ENCODE assay signal across 11 cellular contexts in genomic region chr1:111089638-111090037, GRCh38.
"Had no signal": no experiment of that assay in that cellular context is flagged by ENCODE, and none has a peak within 500 bp of the region (broad histone marks: within the 10 kb centered on the region; RNA-seq: fewer than 3 reads in every experiment).

No MANE protein-coding gene starts in this region.

- H3K27ac ChIP-seq: GM23248 had no signal

- H2AFZ ChIP-seq: GM23248, GM23338 had no signal

- ATAC-seq: GM23338, HCT116 had no signal

- DNase-seq: GM23248, GOT3, H7, H9, HCEC 1CT, HFFc6 had no signal

- H3K9ac ChIP-seq: GM23248 had no signal

- H3K4me1 ChIP-seq: HAP-1 had no signal

- H3K4me1 Mint-ChIP-seq: GM23338, H9 had no signal

- H3K9me3 ChIP-seq: HAP-1 had no signal

- H3K27ac Mint-ChIP-seq: GM23338, H9, HFFc6 had no signal

- H3K4me3 ChIP-seq: GM23248, GM23338, HAP-1 had no signal

- H3K36me3 ChIP-seq: HAP-1 had no signal

- H3K4me3 Mint-ChIP-seq: GM23338, H9, HFFc6 had no signal

- FAIRE-seq: H1, H54 had no signal

- H3K4me2 ChIP-seq: GM23338 had no signal
